8 cellular contexts compared by ENCODE assay signal in the genomic region with DNA sequence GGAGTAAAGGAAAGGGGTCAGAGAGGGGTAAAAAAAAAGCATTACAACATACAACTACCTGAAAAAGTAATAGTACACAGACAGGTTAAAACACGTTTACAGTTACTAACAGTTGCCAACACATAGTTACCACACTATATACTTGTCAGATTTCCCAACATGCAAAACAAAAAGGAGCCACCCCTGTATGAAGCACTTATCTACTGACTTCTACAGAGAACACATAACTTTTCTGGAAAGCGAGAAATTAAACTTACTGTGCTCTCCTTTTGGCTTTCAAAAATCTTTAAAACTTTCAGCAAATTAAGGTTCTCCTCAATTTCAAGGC. TPM values are rescaled to one million over a fixed set of nuclear protein-coding genes. Genes with fewer than 3 reads are reported as not detected.
DNase-seq lines count a peak whose midpoint lies in the region; ATAC-seq, FAIRE-seq and TF ChIP-seq lines count a peak whose summit lies in the region.

No MANE protein-coding gene starts in this region.

- H3K9ac ChIP-seq in kidney (ENCODE audit: low read length in 2 of 2): peak overlapping the region in 1 of 2 donors; percentile 95

- no peak for DNase-seq in right atrium auricular region (ENCODE audit: low spot score)
- no peak for DNase-seq in Right ventricle myocardium superior
- no peak for DNase-seq in activated naive CD8-positive, alpha-beta T cell treated with anti-CD3 and anti-CD28 coated beads for 36 hours
- DNase-seq in kidney: no peak
- DNase-seq in uterus: no peak
- DNase-seq in H7: no peak
- no peak for DNase-seq in SK-N-DZ (ENCODE audit: low spot score)
- no peak for DNase-seq in omental fat pad (ENCODE audit: low spot score)

- H3K4me3 Mint-ChIP-seq in activated naive CD8-positive, alpha-beta T cell treated with anti-CD3 and anti-CD28 coated beads for 36 hours: peak overlapping the region; percentile 96

- peak overlapping the region; percentile 98 for H3K27ac Mint-ChIP-seq in activated naive CD8-positive, alpha-beta T cell treated with anti-CD3 and anti-CD28 coated beads for 36 hours

- H3K27ac ChIP-seq in right atrium auricular region (peak overlapping the region; percentile 96 to 99), kidney (ENCODE audit: low read depth in 2 of 2, low read length in 2 of 2) (no peak overlapping the region), uterus (peak overlapping the region in 1 of 2 donors; percentile 93)

- H3K9me3 ChIP-seq in right atrium auricular region: no peaks in the 10 kb centered on the region
- H3K9me3 ChIP-seq in kidney (ENCODE audit: control insufficient read depth in 1 of 2, low read length in 2 of 2): no peaks in the 10 kb centered on the region
- no peaks in the 10 kb centered on the region for H3K9me3 ChIP-seq in uterus

- H3K4me3 ChIP-seq in right atrium auricular region (peak overlapping the region in 1 of 2 donors; percentile 83), kidney (ENCODE audit: low read length in 2 of 2) (peak overlapping the region; percentile 96 to 97), uterus (peak overlapping the region; percentile 70 to 87), H7 (ENCODE audit: insufficient read depth, low read depth, low read length) (no peak overlapping the region)

- TF ChIP-seq CTCF in right atrium auricular region (IDR thresholded peaks at IDR 0.05) (no peak), kidney (IDR thresholded peaks at IDR 0.05; ENCODE audit: borderline replicate concordance, extremely low read depth, insufficient read depth) (no peak), uterus (IDR thresholded peaks at IDR 0.05) (no peak), omental fat pad (IDR thresholded peaks at IDR 0.05) (no peak)

- no peak for ATAC-seq in Right ventricle myocardium superior (ENCODE audit: poor library complexity)
- no peak for ATAC-seq in omental fat pad (ENCODE audit: low FRiP score)

- no peaks in the 10 kb centered on the region for H3K27me3 ChIP-seq in right atrium auricular region
- no peaks in the 10 kb centered on the region for H3K27me3 ChIP-seq in uterus
- no peaks in the 10 kb centered on the region for H3K27me3 ChIP-seq in H7 (ENCODE audit: control insufficient read depth, insufficient read depth, low read length)

- FAIRE-seq in kidney (lab: Jason Lieb, UNC): no peak

- H3K4me1 ChIP-seq in right atrium auricular region (peaks cover 0 to 48% of the 10 kb centered on the region in 2 donors), kidney (ENCODE audit: control insufficient read depth in 1 of 2, insufficient read depth in 1 of 2, low read depth in 1 of 2, low read length in 2 of 2) (peaks cover 5 to 24% of the 10 kb centered on the region in 2 donors), uterus (no peaks in the 10 kb centered on the region)

- no peaks in the 10 kb centered on the region for H3K9me3 Mint-ChIP-seq in activated naive CD8-positive, alpha-beta T cell treated with anti-CD3 and anti-CD28 coated beads for 36 hours

- intact Hi-C loops in Right ventricle myocardium superior (cut with DNase I) (no loop called here), kidney (cut with DNase I) (no loop called here), uterus (cut with DNase I; ENCODE audit: low total_unique reads) (no loop called here)

- H3K36me3 ChIP-seq in right atrium auricular region (no peaks in the 10 kb centered on the region), kidney (ENCODE audit: control insufficient read depth in 1 of 2, insufficient read depth in 2 of 2, low read length in 2 of 2) (no peaks in the 10 kb centered on the region), uterus (no peaks in the 10 kb centered on the region), H7 (replicated peaks; ENCODE audit: control insufficient read depth, insufficient read depth, low read length) (no peaks in the 10 kb centered on the region)

- H3K36me3 Mint-ChIP-seq in activated naive CD8-positive, alpha-beta T cell treated with anti-CD3 and anti-CD28 coated beads for 36 hours: peaks cover 4% of the 10 kb centered on the region

- peaks cover 9% of the 10 kb centered on the region for H3K27me3 Mint-ChIP-seq in activated naive CD8-positive, alpha-beta T cell treated with anti-CD3 and anti-CD28 coated beads for 36 hours

- no peak for TF ChIP-seq POLR2A in uterus (IDR thresholded peaks at IDR 0.05)

- H3K4me1 Mint-ChIP-seq in activated naive CD8-positive, alpha-beta T cell treated with anti-CD3 and anti-CD28 coated beads for 36 hours: peaks cover 47% of the 10 kb centered on the region

RNA-seq across cellular contexts. Expression of gene ABI1, which starts 2.1 kb away (rescaled TPM):
- total RNA-seq in right atrium auricular region (10 to 100 TPM; 20.3 to 27.7 TPM), Right ventricle myocardium superior (23.9 TPM), kidney (54.1 TPM), uterus (10 to 100 TPM; 26.6 to 50.4 (median 39.1) TPM), omental fat pad (10 to 100 TPM; 35.4 to 51.1 (median 39.8) TPM)
- total RNA-seq in activated naive CD8-positive, alpha-beta T cell treated with anti-CD3 and anti-CD28 coated beads for 36 hours: 10 to 100 TPM; 31.4 to 31.7 TPM
- polyA plus RNA-seq in kidney (ENCODE audit: insufficient read depth, low read depth, low replicate concordance): 25.7 TPM
- total RNA-seq in H7 (2014; rRNA removed; shearing (Covaris generic)): 29.7 and 37.4 TPM in 2 replicates
- 15.9 and 20.6 TPM in 2 replicates for polyA plus RNA-seq in SK-N-DZ (2014; cell fraction: cytosol; rRNA removed)
- 9.4 and 11.5 TPM in 2 replicates for polyA plus RNA-seq in SK-N-DZ (2014; cell fraction: nucleus; rRNA removed)

Comparison
In these comparisons a context has a peak if more than half of its experiments do, and no peak if none do; other contexts are left out.
1. H3K27ac ChIP-seq: peak in right atrium auricular region (2 of 2); none in kidney (0 of 2).